ENCODE assay signal across 36 cellular contexts in genomic region chr1:65897485-65897884, GRCh38.
"Had no signal": no experiment of that assay in that cellular context is flagged by ENCODE, and none has a peak within 500 bp of the region (broad histone marks: within the 10 kb centered on the region; RNA-seq: fewer than 3 reads in every experiment).

No MANE protein-coding gene starts in this region.

- H3K9me3 ChIP-seq: MG63 had no signal

- H3K27me3 ChIP-seq: MG63 had no signal

- H3K4me3 ChIP-seq: MG63 had no signal

- H3K36me3 ChIP-seq: MG63 had no signal

- DNase-seq: MG63, MM.1S, MV-4-11, NCI-H1048, NCI-H1092, NCI-H1092 treated with DMSO at 0.1 percent for 48 hours, NCI-H1105, NCI-H1105 treated with DMSO at 0.1 percent for 48 hours, NCI-H1417, NCI-H1417 treated with DMSO at 0.1 percent for 48 hours, NCI-H1436, NCI-H1436 treated with DMSO at 0.1 percent for 48 hours, NCI-H146, NCI-H1694, NCI-H1694 treated with DMSO at 0.1 percent for 48 hours, NCI-H187, NCI-H187 treated with DMSO at 0.1 percent for 48 hours, NCI-H1930, NCI-H2029, NCI-H2029 treated with DMSO at 0.1 percent for 48 hours, NCI-H2081, NCI-H2081 treated with DMSO at 0.1 percent for 48 hours, NCI-H2107, NCI-H2171, NCI-H2171 treated with DMSO at 0.1 percent for 48 hours, NCI-H2227 treated with DMSO at 0.1 percent for 48 hours, NCI-H226, NCI-H345, NCI-H446, NCI-H446 treated with DMSO at 0.1 percent for 48 hours, NCI-H510A, NCI-H510A treated with DMSO at 0.1 percent for 48 hours, NCI-H524, NCI-H524 treated with DMSO at 0.1 percent for 48 hours, NCI-H526, NCI-H526 treated with DMSO at 0.1 percent for 48 hours had no signal
